ENCODE assay signal across 29 cellular contexts in the genomic region with DNA sequence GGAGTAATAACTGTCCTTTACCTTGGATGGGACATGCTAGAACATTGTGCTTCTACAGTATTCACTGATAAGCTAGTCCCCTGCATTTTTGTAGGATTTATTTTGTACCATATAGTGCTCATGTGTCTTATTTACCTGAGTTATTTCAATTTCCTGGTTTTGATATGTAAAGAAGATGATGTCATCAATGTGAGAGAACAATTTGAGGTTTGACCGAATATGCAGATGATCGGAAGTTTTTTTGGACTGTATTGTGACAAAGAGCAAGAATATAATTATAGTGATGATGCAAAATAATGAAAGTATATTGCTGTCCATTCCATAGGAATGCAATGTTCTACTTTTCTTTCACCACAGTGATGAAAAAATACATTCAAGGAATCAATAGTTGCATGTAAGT.
"Had no signal": no experiment of that assay in that cellular context is flagged by ENCODE, and none has a peak within 500 bp of the region (broad histone marks: within the 10 kb centered on the region; RNA-seq: fewer than 3 reads in every experiment).

No MANE protein-coding gene starts in this region.

- H3K36me3 ChIP-seq: colonic mucosa, esophagus muscularis mucosa, esophagus squamous epithelium, gastrocnemius medialis, gastroesophageal sphincter, heart left ventricle, heart right ventricle had no signal

- H3K9me3 ChIP-seq: colonic mucosa, esophagus muscularis mucosa, esophagus squamous epithelium, gastrocnemius medialis, gastroesophageal sphincter had no signal

- H3K4me3 ChIP-seq: colonic mucosa, coronary artery, dorsolateral prefrontal cortex, esophagus muscularis mucosa, esophagus squamous epithelium, gastrocnemius medialis, gastroesophageal sphincter, heart left ventricle, heart right ventricle had no signal

- FAIRE-seq: colon, endometrium, endothelial cell of umbilical vein, frontal cortex had no signal

- H3K27ac Mint-ChIP-seq: dendritic cell treated with granulocyte-macrophage colony-stimulating factor and Interleukin-4, amounts not matched to agents 40 ng/mL and 50 ng/mL, for 4 days; effector memory CD8-positive, alpha-beta T cell; endodermal cell had no signal

- DNase-seq: colonic mucosa; cortex of kidney; dermis blood vessel endothelial cell; dorsolateral prefrontal cortex; effector CD4-positive, alpha-beta T cell; effector CD8-positive, alpha-beta T cell; effector memory CD4-positive, alpha-beta T cell; effector memory CD8-positive, alpha-beta T cell; endodermal cell; erythroblast; esophagus squamous epithelium; foreskin fibroblast; foreskin keratinocyte; foreskin melanocyte; gastrocnemius medialis; glutamatergic neuron; head of caudate nucleus; heart left ventricle; heart right ventricle had no signal

- ATAC-seq: effector memory CD8-positive, alpha-beta T cell; esophagus mucosa; foreskin keratinocyte; gastrocnemius medialis; gastroesophageal sphincter; heart left ventricle; heart right ventricle had no signal

- H3K27ac ChIP-seq: colonic mucosa, coronary artery, dorsolateral prefrontal cortex, epithelial cell of prostate, esophagus muscularis mucosa, esophagus squamous epithelium, foreskin keratinocyte, gastrocnemius medialis, gastroesophageal sphincter, heart left ventricle, heart right ventricle had no signal

- H3K9me3 Mint-ChIP-seq: dendritic cell treated with granulocyte-macrophage colony-stimulating factor and Interleukin-4, amounts not matched to agents 40 ng/mL and 50 ng/mL, for 4 days; endodermal cell had no signal

- H3K4me3 Mint-ChIP-seq: dendritic cell treated with granulocyte-macrophage colony-stimulating factor and Interleukin-4, amounts not matched to agents 40 ng/mL and 50 ng/mL, for 4 days; effector memory CD8-positive, alpha-beta T cell; endodermal cell had no signal

- H3K27me3 Mint-ChIP-seq: dendritic cell treated with granulocyte-macrophage colony-stimulating factor and Interleukin-4, amounts not matched to agents 40 ng/mL and 50 ng/mL, for 4 days; effector memory CD8-positive, alpha-beta T cell had no signal

- H3K27me3 ChIP-seq: colonic mucosa, esophagus muscularis mucosa, esophagus squamous epithelium, foreskin keratinocyte, gastrocnemius medialis, gastroesophageal sphincter, heart left ventricle, heart right ventricle had no signal

- H3K4me1 ChIP-seq: colonic mucosa, esophagus muscularis mucosa, esophagus squamous epithelium, foreskin keratinocyte, gastrocnemius medialis, gastroesophageal sphincter, heart left ventricle, heart right ventricle had no signal
